Comparison of ENCODE assay signal across 14 cellular contexts in the genomic region with DNA sequence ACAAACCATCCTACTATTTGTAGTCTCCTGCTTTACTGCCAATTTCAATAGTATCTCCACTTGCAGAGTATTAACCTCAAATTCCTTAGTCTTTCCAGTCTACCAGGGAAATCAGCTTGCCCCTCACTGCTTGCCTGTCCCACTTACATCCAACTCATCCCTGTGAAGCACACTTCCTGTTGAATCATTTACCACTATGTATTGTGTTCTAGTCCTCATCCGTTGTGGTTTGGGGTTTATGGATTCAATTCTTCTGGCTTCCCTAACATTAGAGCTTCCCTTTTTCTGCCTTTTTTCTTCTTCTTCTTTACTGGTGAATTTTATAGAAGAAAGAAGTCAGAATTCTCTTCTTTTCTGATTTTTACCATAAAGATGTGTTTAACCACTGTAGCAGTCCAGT. TPM values are rescaled to one million over a fixed set of nuclear protein-coding genes. Genes with fewer than 3 reads are reported as not detected.
A peak's percentile ranks its signal among the peaks of the same experiment; 100 is the strongest.
DNase-seq lines count a peak whose midpoint lies in the region; ATAC-seq and TF ChIP-seq lines count a peak whose summit lies in the region.
"Had no signal": no experiment of that assay in that cellular context is flagged by ENCODE, and none has a peak within 500 bp of the region (broad histone marks: within the 10 kb centered on the region; RNA-seq: fewer than 3 reads in every experiment).

No MANE protein-coding gene starts in this region.

- H3K4me1 ChIP-seq in RWPE2 (ENCODE audit: insufficient read depth, poor library complexity, severe bottlenecking) (no peaks in the 10 kb centered on the region), fibroblast of lung (ENCODE audit: control insufficient read depth, extremely low read depth, insufficient read depth, low read length) (no peaks in the 10 kb centered on the region)

- H2AFZ ChIP-seq in fibroblast of lung (ENCODE audit: low read length) = peak overlapping the region; percentile 2

- H3K4me1 Mint-ChIP-seq in activated CD4-positive, alpha-beta T cell treated with anti-CD3 and anti-CD28 coated beads, Interleukin-2, amount 10 ng/mL, durations not matched to agents 24 days and 14 days = peaks cover 23% of the 10 kb centered on the region
- peaks cover 43% of the 10 kb centered on the region for H3K4me1 Mint-ChIP-seq in stimulated activated memory B cell treated with anti-CD40 and anti-IgM and Interleukin-4, amounts not matched to agents 10 μg/mL and 1 μg/mL and 100 μg/mL, for 72 hours

- H3K27me3 ChIP-seq in RWPE2 (ENCODE audit: insufficient read depth, poor library complexity, severe bottlenecking) = no peaks in the 10 kb centered on the region
- no peaks in the 10 kb centered on the region for H3K27me3 ChIP-seq in fibroblast of lung (ENCODE audit: control insufficient read depth, insufficient read depth, low read length)

- H3K27me3 Mint-ChIP-seq in activated CD4-positive, alpha-beta T cell treated with anti-CD3 and anti-CD28 coated beads, Interleukin-2, amount 10 ng/mL, durations not matched to agents 24 days and 14 days = no peaks in the 10 kb centered on the region
- H3K27me3 Mint-ChIP-seq in stimulated activated memory B cell treated with anti-CD40 and anti-IgM and Interleukin-4, amounts not matched to agents 10 μg/mL and 1 μg/mL and 100 μg/mL, for 72 hours = no peaks in the 10 kb centered on the region

- H3K4me3 Mint-ChIP-seq in activated CD4-positive, alpha-beta T cell treated with anti-CD3 and anti-CD28 coated beads, Interleukin-2, amount 10 ng/mL, durations not matched to agents 24 days and 14 days = no peak overlapping the region
- no peak overlapping the region for H3K4me3 Mint-ChIP-seq in stimulated activated memory B cell treated with anti-CD40 and anti-IgM and Interleukin-4, amounts not matched to agents 10 μg/mL and 1 μg/mL and 100 μg/mL, for 72 hours

- H3K9me3 Mint-ChIP-seq in activated CD4-positive, alpha-beta T cell treated with anti-CD3 and anti-CD28 coated beads, Interleukin-2, amount 10 ng/mL, durations not matched to agents 24 days and 14 days = peaks cover 16% of the 10 kb centered on the region
- H3K9me3 Mint-ChIP-seq in stimulated activated memory B cell treated with anti-CD40 and anti-IgM and Interleukin-4, amounts not matched to agents 10 μg/mL and 1 μg/mL and 100 μg/mL, for 72 hours = no peaks in the 10 kb centered on the region

- H3K27ac Mint-ChIP-seq in activated CD4-positive, alpha-beta T cell treated with anti-CD3 and anti-CD28 coated beads, Interleukin-2, amount 10 ng/mL, durations not matched to agents 24 days and 14 days = no peak overlapping the region
- H3K27ac Mint-ChIP-seq in stimulated activated memory B cell treated with anti-CD40 and anti-IgM and Interleukin-4, amounts not matched to agents 10 μg/mL and 1 μg/mL and 100 μg/mL, for 72 hours = peak overlapping the region; percentile 66

- DNase-seq in activated CD4-positive, alpha-beta T cell treated with anti-CD3 and anti-CD28 coated beads, Interleukin-2, amount 10 ng/mL, durations not matched to agents 24 days and 14 days = peak; percentile 50
- no peak for DNase-seq in activated CD4-positive, alpha-beta T cell treated with anti-CD3 and anti-CD28 coated beads, Interleukin-2, amount 50 U/mL, for 48 hours
- DNase-seq in RWPE2 (ENCODE audit: low spot score) = no peak
- peak in 1 of 2 donors; percentile 92 for DNase-seq in fibroblast of lung (ENCODE audit: low read depth in 2 of 2)
- no peak for DNase-seq in HPDE6-E6E7 (ENCODE audit: extremely low spot score)
- no peak for DNase-seq in DMS 273 treated with DMSO at 0.1 percent for 48 hours (lab: John Stamatoyannopoulos, UW)
- DNase-seq: activated CD4-positive, CD25-positive, alpha-beta regulatory T cell; activated naive CD4-positive, alpha-beta T cell; dorsolateral prefrontal cortex; NCI-H146; NK-92 treated with Interleukin-12 subunit alpha and Interleukin-12 subunit beta, amount 100 ng/mL, for 24 hours; stimulated activated CD4-positive, alpha-beta T cell treated with anti-CD3 and anti-CD28 coated beads, Interleukin-15, amount 100 ng/mL, for 24 hours had no signal

- intact Hi-C loops in activated CD4-positive, alpha-beta T cell treated with anti-CD3 and anti-CD28 coated beads, Interleukin-2, amount 10 ng/mL, durations not matched to agents 24 days and 14 days (cut with micrococcal nuclease) = no loop called here

- H3K79me2 ChIP-seq in fibroblast of lung (ENCODE audit: control insufficient read depth, insufficient read depth, low read length) = no peaks in the 10 kb centered on the region

- no peaks in the 10 kb centered on the region for H3K9me3 ChIP-seq in RWPE2 (ENCODE audit: severe bottlenecking)
- no peaks in the 10 kb centered on the region for H3K9me3 ChIP-seq in fibroblast of lung (ENCODE audit: control insufficient read depth, insufficient read depth, low read depth, low read length)

- H3K4me3 ChIP-seq in RWPE2 (ENCODE audit: severe bottlenecking) = no peak overlapping the region
- no peak overlapping the region for H3K4me3 ChIP-seq in fibroblast of lung (replicated peaks in 1 of 4; ENCODE audit: control extremely low read depth in 1 of 4, insufficient read depth in 1 of 4, low read depth in 3 of 4, low read length in 4 of 4)
- H3K4me3 ChIP-seq: dorsolateral prefrontal cortex had no signal

- H3K36me3 ChIP-seq in RWPE2 (ENCODE audit: low read depth) (no peaks in the 10 kb centered on the region), fibroblast of lung (ENCODE audit: control insufficient read depth, insufficient read depth, low read length) (no peaks in the 10 kb centered on the region)

- ATAC-seq in RWPE2 (ENCODE audit: low read depth) (peak; percentile 56; the same call in 2 of the 3 replicates), HG02970 (IDR thresholded peaks at IDR 0.05; ENCODE audit: low FRiP score, unreplicated experiment) (no peak)
- no peak for ATAC-seq in stimulated activated memory B cell treated with anti-CD40 and anti-IgM and Interleukin-4, amounts not matched to agents 10 μg/mL and 1 μg/mL and 100 μg/mL, for 72 hours

- H3K4me2 ChIP-seq in fibroblast of lung (ENCODE audit: extremely low read depth, insufficient read depth, low read length) = no peak overlapping the region

- TF ChIP-seq CTCF in RWPE2 (IDR thresholded peaks at IDR 0.05; ENCODE audit: poor library complexity, severe bottlenecking) = no peak
- no peak for TF ChIP-seq CTCF in fibroblast of lung (conservative IDR thresholded peaks at IDR 0.05 in 1 of 2, IDR thresholded peaks at IDR 0.05 in 1 of 2; ENCODE audit: low read depth in 1 of 2, low read length in 2 of 2)

- no peak overlapping the region for H3K27ac ChIP-seq in RWPE2 (ENCODE audit: poor library complexity, severe bottlenecking)
- no peak overlapping the region for H3K27ac ChIP-seq in fibroblast of lung (ENCODE audit: insufficient read depth, low read length)
- H3K27ac ChIP-seq: dorsolateral prefrontal cortex had no signal

- no peak overlapping the region for H3K9ac ChIP-seq in fibroblast of lung (ENCODE audit: insufficient read depth, low read length)

- H4K20me1 ChIP-seq in fibroblast of lung (ENCODE audit: control insufficient read depth, extremely low read depth, insufficient read depth, low read length) = no peaks in the 10 kb centered on the region

- H3K36me3 Mint-ChIP-seq in activated CD4-positive, alpha-beta T cell treated with anti-CD3 and anti-CD28 coated beads, Interleukin-2, amount 10 ng/mL, durations not matched to agents 24 days and 14 days (ENCODE audit: low read depth) = peaks cover 4% of the 10 kb centered on the region
- peaks cover 7% of the 10 kb centered on the region for H3K36me3 Mint-ChIP-seq in stimulated activated memory B cell treated with anti-CD40 and anti-IgM and Interleukin-4, amounts not matched to agents 10 μg/mL and 1 μg/mL and 100 μg/mL, for 72 hours

RNA-seq across cellular contexts. Expression of a gene that starts 5.1 kb away (rescaled TPM):
- 0.09 TPM in 1 of 2 replicates, not detected in the other for total RNA-seq in activated CD4-positive, alpha-beta T cell treated with anti-CD3 and anti-CD28 coated beads, Interleukin-2, amount 10 ng/mL, durations not matched to agents 24 days and 14 days
- total RNA-seq in fibroblast of lung = 1.2 and 1.5 TPM in 2 replicates
- polyA plus RNA-seq in fibroblast of lung = 0.15 and 0.36 TPM in 2 replicates
- 0.12 and 0.36 TPM in 2 replicates for polyA plus RNA-seq in fibroblast of lung (2012)
- polyA minus RNA-seq in fibroblast of lung (ENCODE audit: low replicate concordance) = 0.33 and 0.55 TPM in 2 replicates
